ENCODE assay signal across 14 cellular contexts in genomic region chr16:26642047-26642664, GRCh38.
"Had no signal": no experiment of that assay in that cellular context is flagged by ENCODE, and none has a peak within 500 bp of the region (broad histone marks: within the 10 kb centered on the region; RNA-seq: fewer than 3 reads in every experiment).

No MANE protein-coding gene starts in this region.

- H3K27ac ChIP-seq: hepatocyte, parathyroid adenoma, right lobe of liver, stomach had no signal

- H3K9me3 ChIP-seq: right lobe of liver, stomach had no signal

- DNase-seq: activated CD4-positive, alpha-beta T cell treated with anti-CD3 and anti-CD28 coated beads, Interleukin-2, amount 50 U/mL, for 1 hour; activated gamma-delta T cell treated with Interleukin-2 at 50 U/mL for 16 hours; dermis blood vessel endothelial cell; effector memory CD4-positive, alpha-beta T cell; naive thymus-derived CD8-positive, alpha-beta T cell; right lobe of liver; small intestine; stimulated activated CD4-positive, alpha-beta T cell treated with anti-CD3 and anti-CD28 coated beads, Interleukin-15, amount 100 ng/mL, for 24 hours; stimulated activated CD4-positive, alpha-beta T cell treated with anti-CD3 and anti-CD28 coated beads, Interleukin-2, amount 100 ng/mL, for 48 hours; stomach; trophoblast cell had no signal

- H3K4me1 ChIP-seq: parathyroid adenoma, right lobe of liver, stomach had no signal

- H3K4me3 ChIP-seq: hepatocyte, right lobe of liver, stomach had no signal

- H3K79me2 ChIP-seq: hepatocyte, parathyroid adenoma had no signal

- H3K4me2 ChIP-seq: hepatocyte had no signal

- H3K4me3 Mint-ChIP-seq: activated naive CD8-positive, alpha-beta T cell; naive thymus-derived CD8-positive, alpha-beta T cell had no signal

- H3K36me3 ChIP-seq: right lobe of liver, stomach had no signal

- H3K36me3 Mint-ChIP-seq: activated naive CD8-positive, alpha-beta T cell; naive thymus-derived CD8-positive, alpha-beta T cell had no signal

- H2AFZ ChIP-seq: hepatocyte, parathyroid adenoma had no signal

- H3K27ac Mint-ChIP-seq: activated naive CD8-positive, alpha-beta T cell; naive thymus-derived CD8-positive, alpha-beta T cell had no signal
